In genomic region chr5:96720408-96720807, GRCh38 we compare ENCODE assay signal across 14 cellular contexts. TPM values are rescaled to one million over a fixed set of nuclear protein-coding genes. Genes with fewer than 3 reads are reported as not detected.
A peak's percentile ranks its signal among the peaks of the same experiment; 100 is the strongest.
DNase-seq lines count a peak whose midpoint lies in the region; ATAC-seq and TF ChIP-seq lines count a peak whose summit lies in the region.
"Had no signal": no experiment of that assay in that cellular context is flagged by ENCODE, and none has a peak within 500 bp of the region (broad histone marks: within the 10 kb centered on the region; RNA-seq: fewer than 3 reads in every experiment).

No MANE protein-coding gene starts in this region.

- no peak overlapping the region for H3K9ac ChIP-seq in colonic mucosa (ENCODE audit: low read depth in 2 of 2, low read length in 2 of 2)

- no peak overlapping the region for H3K4me3 ChIP-seq in CD4-positive, CD25-positive, alpha-beta regulatory T cell (ENCODE audit: low read depth, low read length)
- H3K4me3 ChIP-seq in naive thymus-derived CD4-positive, alpha-beta T cell (ENCODE audit: low read length) = no peak overlapping the region
- no peak overlapping the region for H3K4me3 ChIP-seq in colonic mucosa
- H3K4me3 ChIP-seq: SJSA1 had no signal

- H3K9me3 ChIP-seq in CD4-positive, CD25-positive, alpha-beta regulatory T cell (ENCODE audit: control insufficient read depth in 2 of 2, low read length in 2 of 2) = no peaks in the 10 kb centered on the region
- no peaks in the 10 kb centered on the region for H3K9me3 ChIP-seq in naive thymus-derived CD4-positive, alpha-beta T cell (ENCODE audit: control insufficient read depth in 2 of 3, low read length in 3 of 3)
- H3K9me3 ChIP-seq in colonic mucosa = no peaks in the 10 kb centered on the region
- H3K9me3 ChIP-seq: SJSA1 had no signal

- H3K36me3 ChIP-seq in CD4-positive, CD25-positive, alpha-beta regulatory T cell (ENCODE audit: control insufficient read depth, insufficient read depth, low read length) = peaks cover 18% of the 10 kb centered on the region
- H3K36me3 ChIP-seq in naive thymus-derived CD4-positive, alpha-beta T cell (ENCODE audit: control insufficient read depth in 2 of 3, insufficient read depth in 3 of 3, low read length in 3 of 3) = peaks cover 0 to 3% (median 0%) of the 10 kb centered on the region in 3 experiments
- no peaks in the 10 kb centered on the region for H3K36me3 ChIP-seq in colonic mucosa

- H3K4me1 ChIP-seq in CD4-positive, CD25-positive, alpha-beta regulatory T cell (ENCODE audit: control insufficient read depth, insufficient read depth, low read length, poor library complexity, severe bottlenecking) = peaks cover 24% of the 10 kb centered on the region
- peaks cover 4 to 5% of the 10 kb centered on the region in 2 donors for H3K4me1 ChIP-seq in naive thymus-derived CD4-positive, alpha-beta T cell (ENCODE audit: control insufficient read depth in 2 of 2, insufficient read depth in 2 of 2, low read length in 2 of 2)
- peaks cover 8% of the 10 kb centered on the region for H3K4me1 ChIP-seq in colonic mucosa
- H3K4me1 ChIP-seq: SJSA1 had no signal

- no peaks in the 10 kb centered on the region for H3K27me3 Mint-ChIP-seq in CD4-positive, CD25-positive, alpha-beta regulatory T cell
- no peaks in the 10 kb centered on the region for H3K27me3 Mint-ChIP-seq in chondrocyte (ENCODE audit: low read depth)
- no peaks in the 10 kb centered on the region for H3K27me3 Mint-ChIP-seq in naive thymus-derived CD4-positive, alpha-beta T cell
- H3K27me3 Mint-ChIP-seq in activated T-helper 17 cell treated with anti-CD3 and anti-CD28 coated beads, Interleukin-2, amount 50 U/mL, for 72 hours = no peaks in the 10 kb centered on the region

- no peak for DNase-seq in CD4-positive, CD25-positive, alpha-beta regulatory T cell
- DNase-seq in NAMALWA (ENCODE audit: low spot score) = peak; percentile 10
- no peak for DNase-seq in chondrocyte (ENCODE audit: low spot score)
- DNase-seq in naive thymus-derived CD4-positive, alpha-beta T cell = no peak
- DNase-seq in NCI-H446 (lab: John Stamatoyannopoulos, UW) = no peak
- no peak for DNase-seq in colonic mucosa
- DNase-seq: activated CD4-positive, alpha-beta T cell treated with anti-CD3 and anti-CD28 coated beads for 1 hour; activated T-cell treated with anti-CD3 and anti-CD28 coated beads, Interleukin-2, amount 50 U/mL, for 72 hours; anterior cingulate cortex; NCI-H524 had no signal

- POLR2A ChIA-PET in naive thymus-derived CD4-positive, alpha-beta T cell (lab: Charles Lee) = no interaction called here

- no peak overlapping the region for H3K27ac ChIP-seq in CD4-positive, CD25-positive, alpha-beta regulatory T cell (ENCODE audit: insufficient read depth, low read length, poor library complexity, severe bottlenecking)
- H3K27ac ChIP-seq in naive thymus-derived CD4-positive, alpha-beta T cell (ENCODE audit: low read depth, low read length) = no peak overlapping the region
- H3K27ac ChIP-seq in colonic mucosa = no peak overlapping the region
- H3K27ac ChIP-seq: SJSA1 had no signal

- H3K36me3 Mint-ChIP-seq in CD4-positive, CD25-positive, alpha-beta regulatory T cell = peaks cover 17% of the 10 kb centered on the region
- H3K36me3 Mint-ChIP-seq in chondrocyte (ENCODE audit: low read depth) = no peaks in the 10 kb centered on the region
- peaks cover 0 to 17% (median 9%) of the 10 kb centered on the region in 5 donors for H3K36me3 Mint-ChIP-seq in naive thymus-derived CD4-positive, alpha-beta T cell
- H3K36me3 Mint-ChIP-seq in activated T-helper 17 cell treated with anti-CD3 and anti-CD28 coated beads, Interleukin-2, amount 50 U/mL, for 72 hours (ENCODE audit: low read depth) = peaks cover 22% of the 10 kb centered on the region

- CTCF ChIA-PET in naive thymus-derived CD4-positive, alpha-beta T cell (lab: Charles Lee) = interaction anchor here (0.6 to 1.5 kb wide), 3 partner anchors 40 to 1102 kb away, joined by 3 to 4 read pairs (median 3); no protein-coding TSS in a partner anchor

- no peaks in the 10 kb centered on the region for H3K9me3 Mint-ChIP-seq in CD4-positive, CD25-positive, alpha-beta regulatory T cell
- H3K9me3 Mint-ChIP-seq in chondrocyte (ENCODE audit: low read depth) = no peaks in the 10 kb centered on the region
- no peaks in the 10 kb centered on the region for H3K9me3 Mint-ChIP-seq in naive thymus-derived CD4-positive, alpha-beta T cell
- no peaks in the 10 kb centered on the region for H3K9me3 Mint-ChIP-seq in activated T-helper 17 cell treated with anti-CD3 and anti-CD28 coated beads, Interleukin-2, amount 50 U/mL, for 72 hours

- no peak for ATAC-seq in CD4-positive, CD25-positive, alpha-beta regulatory T cell (ENCODE audit: low read depth in 2 of 2)
- ATAC-seq in naive thymus-derived CD4-positive, alpha-beta T cell = peak; percentile 47
- no peak for ATAC-seq in HG03135 (IDR thresholded peaks at IDR 0.05; ENCODE audit: unreplicated experiment)
- ATAC-seq in activated T-helper 17 cell treated with anti-CD3 and anti-CD28 coated beads, Interleukin-2, amount 50 U/mL, for 72 hours (replicated peaks) = no peak
- ATAC-seq: activated T-cell treated with anti-CD3 and anti-CD28 coated beads, Interleukin-2, amount 50 U/mL, for 72 hours; sciatic nerve had no signal

- peak overlapping the region; percentile 64 to 89 (median 88) for H3K27ac Mint-ChIP-seq in CD4-positive, CD25-positive, alpha-beta regulatory T cell
- no peak overlapping the region for H3K27ac Mint-ChIP-seq in chondrocyte (ENCODE audit: unreplicated experiment)
- peak overlapping the region in 2 of 9 donors; percentile 7 to 27 for H3K27ac Mint-ChIP-seq in naive thymus-derived CD4-positive, alpha-beta T cell
- H3K27ac Mint-ChIP-seq in activated T-helper 17 cell treated with anti-CD3 and anti-CD28 coated beads, Interleukin-2, amount 50 U/mL, for 72 hours = no peak overlapping the region
- H3K27ac Mint-ChIP-seq: activated T-cell treated with anti-CD3 and anti-CD28 coated beads, Interleukin-2, amount 50 U/mL, for 72 hours had no signal

- intact Hi-C loops in naive thymus-derived CD4-positive, alpha-beta T cell (cut with micrococcal nuclease) = no loop called here
- intact Hi-C loops in colonic mucosa (cut with DNase I) = no loop called here

- peak; percentile 40 for TF ChIP-seq CTCF in chondrocyte (IDR thresholded peaks at IDR 0.05)
- TF ChIP-seq CTCF in colonic mucosa (IDR thresholded peaks at IDR 0.05) = no peak

- H3K4me1 Mint-ChIP-seq in CD4-positive, CD25-positive, alpha-beta regulatory T cell = peaks cover 32 to 68% (median 60%) of the 10 kb centered on the region in 4 donors
- peaks cover 17% of the 10 kb centered on the region for H3K4me1 Mint-ChIP-seq in chondrocyte (ENCODE audit: low read depth)
- peaks cover 25 to 65% (median 32%) of the 10 kb centered on the region in 7 donors for H3K4me1 Mint-ChIP-seq in naive thymus-derived CD4-positive, alpha-beta T cell
- H3K4me1 Mint-ChIP-seq in activated T-helper 17 cell treated with anti-CD3 and anti-CD28 coated beads, Interleukin-2, amount 50 U/mL, for 72 hours = peaks cover 32% of the 10 kb centered on the region

- no peak overlapping the region for H3K4me3 Mint-ChIP-seq in CD4-positive, CD25-positive, alpha-beta regulatory T cell
- H3K4me3 Mint-ChIP-seq in chondrocyte (ENCODE audit: unreplicated experiment) = no peak overlapping the region
- no peak overlapping the region for H3K4me3 Mint-ChIP-seq in naive thymus-derived CD4-positive, alpha-beta T cell
- no peak overlapping the region for H3K4me3 Mint-ChIP-seq in activated T-helper 17 cell treated with anti-CD3 and anti-CD28 coated beads, Interleukin-2, amount 50 U/mL, for 72 hours
- H3K4me3 Mint-ChIP-seq: activated T-cell treated with anti-CD3 and anti-CD28 coated beads, Interleukin-2, amount 50 U/mL, for 72 hours had no signal

- H3K27me3 ChIP-seq in CD4-positive, CD25-positive, alpha-beta regulatory T cell (ENCODE audit: control insufficient read depth, insufficient read depth, low read length) = no peaks in the 10 kb centered on the region
- no peaks in the 10 kb centered on the region for H3K27me3 ChIP-seq in naive thymus-derived CD4-positive, alpha-beta T cell (ENCODE audit: control insufficient read depth in 2 of 2, insufficient read depth in 2 of 2, low read length in 2 of 2)
- no peaks in the 10 kb centered on the region for H3K27me3 ChIP-seq in colonic mucosa
- H3K27me3 ChIP-seq: SJSA1 had no signal

RNA-seq across cellular contexts. Expression of gene CAST, which starts 58.2 kb away (rescaled TPM):
- 374 TPM for total RNA-seq in CD4-positive, CD25-positive, alpha-beta regulatory T cell
- 10 to 100 TPM; 37.8 to 53.1 (median 47.2) TPM for polyA plus RNA-seq in CD4-positive, CD25-positive, alpha-beta regulatory T cell
- 131 to 160 TPM (median 137 TPM) in 3 replicates for total RNA-seq in chondrocyte
- 100 to 1,000 TPM; 112 to 298 (median 185) TPM for total RNA-seq in naive thymus-derived CD4-positive, alpha-beta T cell
- polyA plus RNA-seq in naive thymus-derived CD4-positive, alpha-beta T cell = 10 to 100 TPM; 31.1 to 43.8 TPM
- 100 to 1,000 TPM; 165 to 229 TPM for total RNA-seq in activated T-helper 17 cell treated with anti-CD3 and anti-CD28 coated beads, Interleukin-2, amount 50 U/mL, for 72 hours
- 100 to 1,000 TPM; 315 to 490 TPM for total RNA-seq in colonic mucosa

Comparison
In these comparisons a context has a peak if more than half of its experiments do, and no peak if none do; other contexts are left out.
1. H3K27ac Mint-ChIP-seq: peak in CD4-positive, CD25-positive, alpha-beta regulatory T cell (3 of 3); none in chondrocyte (single experiment) and activated T-helper 17 cell treated with anti-CD3 and anti-CD28 coated beads, Interleukin-2, amount 50 U/mL, for 72 hours (single experiment).